ENCODE assay signal across 18 cellular contexts in genomic region chr18:70235478-70235877, GRCh38.
"Had no signal": no experiment of that assay in that cellular context is flagged by ENCODE, and none has a peak within 500 bp of the region (broad histone marks: within the 10 kb centered on the region; RNA-seq: fewer than 3 reads in every experiment).

No MANE protein-coding gene starts in this region.

- DNase-seq: activated CD4-positive, CD25-positive, alpha-beta regulatory T cell treated with anti-CD3 and anti-CD28 coated beads, Interleukin-2, amount 50 U/mL, for 72 hours; activated gamma-delta T cell treated with Interleukin-2 at 50 U/mL for 16 hours; activated T-cell treated with anti-CD3 and anti-CD28 coated beads, Interleukin-2, amount 50 U/mL, for 1 hour; anterior cingulate cortex; central memory CD4-positive, alpha-beta T cell; effector memory CD4-positive, alpha-beta T cell; glutamatergic neuron; hippocampal formation; naive thymus-derived CD4-positive, alpha-beta T cell; stimulated activated CD4-positive, alpha-beta T cell treated with anti-CD3 and anti-CD28 coated beads, Interleukin-12 subunit alpha, Interleukin-12 subunit beta, amount 100 ng/mL, for 4 hours; SW 1271; T-helper 2 cell had no signal

- H3K27ac Mint-ChIP-seq: activated naive CD4-positive, alpha-beta T cell treated with anti-CD3 and anti-CD28 coated beads, Interleukin-2, amount 50 U/mL, for 24 hours; brain; naive thymus-derived CD4-positive, alpha-beta T cell; stimulated activated naive CD8-positive, alpha-beta T cell treated with anti-CD3 and anti-CD28 coated beads, Interleukin-15, Interleukin-2, amounts not matched to agents 100 ng/mL and 50 ng/mL, for 24 hours; type B pancreatic cell had no signal

- H3K4me3 Mint-ChIP-seq: activated naive CD4-positive, alpha-beta T cell treated with anti-CD3 and anti-CD28 coated beads, Interleukin-2, amount 50 U/mL, for 24 hours; brain; naive thymus-derived CD4-positive, alpha-beta T cell; neural crest cell; stimulated activated naive CD8-positive, alpha-beta T cell treated with anti-CD3 and anti-CD28 coated beads, Interleukin-15, Interleukin-2, amounts not matched to agents 100 ng/mL and 50 ng/mL, for 24 hours; type B pancreatic cell had no signal

- H3K4me1 Mint-ChIP-seq: activated naive CD4-positive, alpha-beta T cell treated with anti-CD3 and anti-CD28 coated beads, Interleukin-2, amount 50 U/mL, for 24 hours; brain; naive thymus-derived CD4-positive, alpha-beta T cell; neural crest cell had no signal

- H3K36me3 Mint-ChIP-seq: activated naive CD4-positive, alpha-beta T cell treated with anti-CD3 and anti-CD28 coated beads, Interleukin-2, amount 50 U/mL, for 24 hours; brain; type B pancreatic cell had no signal

- H3K9me3 Mint-ChIP-seq: activated naive CD4-positive, alpha-beta T cell treated with anti-CD3 and anti-CD28 coated beads, Interleukin-2, amount 50 U/mL, for 24 hours; neural crest cell; stimulated activated naive CD8-positive, alpha-beta T cell treated with anti-CD3 and anti-CD28 coated beads, Interleukin-15, Interleukin-2, amounts not matched to agents 100 ng/mL and 50 ng/mL, for 24 hours; type B pancreatic cell had no signal

- ATAC-seq: esophagus mucosa; naive thymus-derived CD4-positive, alpha-beta T cell had no signal
